9 cellular contexts compared by ENCODE assay signal in the genomic region with DNA sequence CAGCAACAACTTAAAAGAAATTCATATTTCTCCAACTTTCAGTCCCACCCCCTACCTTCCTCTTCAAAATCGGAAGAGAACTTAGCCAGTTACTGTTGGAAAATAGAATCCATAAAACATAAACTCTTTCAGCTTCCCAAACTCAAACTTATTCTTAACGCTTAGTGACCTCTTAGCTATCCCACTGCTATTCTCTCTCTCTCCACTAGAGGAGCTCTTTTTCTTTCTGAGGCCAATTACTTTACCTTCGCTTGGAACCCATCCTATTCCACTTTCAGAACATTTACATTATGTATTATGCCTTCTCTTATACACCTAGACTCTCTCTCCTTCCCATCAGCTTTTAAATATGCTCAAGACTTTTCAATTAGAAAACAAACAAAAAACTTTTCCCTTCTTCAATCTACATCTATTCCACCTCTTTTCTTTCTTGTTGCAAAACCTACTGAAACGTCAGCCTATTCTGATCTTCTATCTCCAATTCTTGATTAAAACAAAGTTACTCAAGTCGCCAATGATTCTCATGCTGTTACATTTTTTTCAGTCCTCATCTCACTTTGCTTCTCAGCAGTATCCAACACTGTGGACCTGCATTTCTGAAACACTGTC. TPM values are rescaled to one million over a fixed set of nuclear protein-coding genes. Genes with fewer than 3 reads are reported as not detected.
A peak's percentile ranks its signal among the peaks of the same experiment; 100 is the strongest.
DNase-seq lines count a peak whose midpoint lies in the region; FAIRE-seq and TF ChIP-seq lines count a peak whose summit lies in the region.
"Had no signal": no experiment of that assay in that cellular context is flagged by ENCODE, and none has a peak within 500 bp of the region (broad histone marks: within the 10 kb centered on the region; RNA-seq: fewer than 3 reads in every experiment).

No MANE protein-coding gene starts in this region.

- H3K27me3 ChIP-seq in KMS-11 (ENCODE audit: insufficient read depth, low read depth), result no peaks in the 10 kb centered on the region
- no peaks in the 10 kb centered on the region for H3K27me3 ChIP-seq in transverse colon

- TF ChIP-seq POLR2A in GM12891 (IDR thresholded peaks at IDR 0.05; ENCODE audit: low read depth, low read length) (no peak), transverse colon (IDR thresholded peaks at IDR 0.05) (no peak)

- H3K9me3 ChIP-seq in transverse colon, result no peaks in the 10 kb centered on the region

- no peak overlapping the region for H3K4me3 ChIP-seq in KMS-11 (IDR thresholded peaks at IDR 0.05; ENCODE audit: insufficient read depth, low read depth, low read length)
- H3K4me3 ChIP-seq in transverse colon, result no peak overlapping the region

- H3K4me1 ChIP-seq in KMS-11 (ENCODE audit: low read depth, poor library complexity, severe bottlenecking) (no peaks in the 10 kb centered on the region), transverse colon (no peaks in the 10 kb centered on the region)

- in situ Hi-C loops in transverse colon (cut with MboI; ENCODE audit: low pct_ligation_motif_present in 1 of 4, low pct_unique_long_range_greater_than_20kb in 1 of 4, low sequenced_read_pairs in 3 of 4), result no loop called here

- intact Hi-C loops in transverse colon (cut with DNase I; ENCODE audit: low total_unique reads), result no loop called here

- peak; percentile 98 for TF ChIP-seq CTCF in KMS-11 (conservative IDR thresholded peaks at IDR 0.05; ENCODE audit: low read depth, low read length)
- peak; percentile 76 to 92 (median 78) for TF ChIP-seq CTCF in transverse colon (IDR thresholded peaks at IDR 0.05)

- H3K36me3 ChIP-seq in KMS-11 (ENCODE audit: insufficient read depth) (no peaks in the 10 kb centered on the region), transverse colon (no peaks in the 10 kb centered on the region)

- H3K79me2 ChIP-seq in KMS-11 (ENCODE audit: insufficient read depth, low read depth), result no peaks in the 10 kb centered on the region

- WGBS in transverse colon (ENCODE audit: low coverage in 1 of 2), 2 donors, result 33 to 37% methylated on average over 5 of the region's 5 CpGs

- no peak overlapping the region for H3K4me2 ChIP-seq in KMS-11

- no peak overlapping the region for H3K9ac ChIP-seq in KMS-11

- no peak for TF ChIP-seq EP300 in transverse colon (IDR thresholded peaks at IDR 0.05; ENCODE audit: low read depth)

- no peak overlapping the region for H3K27ac ChIP-seq in KMS-11
- no peak overlapping the region for H3K27ac ChIP-seq in transverse colon

- H2AFZ ChIP-seq in KMS-11 (ENCODE audit: low read depth), result no peak overlapping the region

- DNase-seq in GM12891 (ENCODE audit: insufficient read length, low spot score) (peak; percentile 30), SW480 (ENCODE audit: low spot score) (peak; percentile 56), glomerular visceral epithelial cell (ENCODE audit: extremely low spot score) (peak; percentile 32), transverse colon (no peak), NCI-H226 (no peak)
- no peak for DNase-seq in stimulated activated CD8-positive, alpha-beta memory T cell treated with anti-CD3 and anti-CD28 coated beads, Interleukin-4, amount 100 ng/mL, for 48 hours
- DNase-seq: activated naive CD8-positive, alpha-beta T cell treated with anti-CD3 and anti-CD28 coated beads, Interleukin-2, amount 10 ng/mL, durations not matched to agents 7 days and 5 days had no signal

- H4K20me1 ChIP-seq in KMS-11 (ENCODE audit: insufficient read depth), result no peaks in the 10 kb centered on the region

- FAIRE-seq in A204.1 (lab: Jason Lieb, UNC) (peak; percentile 57), GM12891 (lab: Jason Lieb, UNC) (no peak)

TF ChIP-seq in GM12891, 5 proteins besides CTCF, POLR2A, EP300 and RAD21:
- no peak for TF ChIP-seq SPI1 (IDR thresholded peaks at IDR 0.05; ENCODE audit: low read depth, low read length)
- no peak for TF ChIP-seq TAF1 (IDR thresholded peaks at IDR 0.05; ENCODE audit: low read depth, low read length)
- no peak for TF ChIP-seq POLR2AphosphoS5 (IDR thresholded peaks at IDR 0.05; ENCODE audit: low read depth, low read length)
- TF ChIP-seq PAX5 (IDR thresholded peaks at IDR 0.05; ENCODE audit: insufficient read depth, low read length, severe bottlenecking), result no peak
- no peak for TF ChIP-seq POU2F2 (IDR thresholded peaks at IDR 0.05; ENCODE audit: low read depth, low read length)

RNA-seq across cellular contexts. Expression of gene GHSR, which starts 13.4 kb away (rescaled TPM):
- not detected for polyA plus RNA-seq in GM12891 (2012; ENCODE audit: low read depth, missing spikeins)
- total RNA-seq in transverse colon, result not detected
- total RNA-seq: activated naive CD8-positive, alpha-beta T cell treated with anti-CD3 and anti-CD28 coated beads, Interleukin-2, amount 10 ng/mL, durations not matched to agents 7 days and 5 days had no signal

Comparison
In these comparisons a context has a peak if more than half of its experiments do, and no peak if none do; other contexts are left out.
1. DNase-seq: peak in GM12891 (single experiment), SW480 (single experiment) and glomerular visceral epithelial cell (single experiment); none in transverse colon (single experiment), stimulated activated CD8-positive, alpha-beta memory T cell treated with anti-CD3 and anti-CD28 coated beads, Interleukin-4, amount 100 ng/mL, for 48 hours (single experiment) and NCI-H226 (single experiment).